Comparison of ENCODE assay signal across 1 cellular context in genomic region chr1:154860154-154860870, GRCh38.
TF ChIP-seq lines count a peak whose summit lies in the region.

No MANE protein-coding gene starts in this region.

TF ChIP-seq in GM12878, 131 proteins besides CTCF, POLR2A, EP300 and RAD21 (continued from another document):
- TF ChIP-seq ZBTB4 (CRISPR knock-in tag; IDR thresholded peaks at IDR 0.05) (no peak), ELK1 (IDR thresholded peaks at IDR 0.05; ENCODE audit: low read depth, low read length) (peak; percentile 60)
TF ChIP-seq in GM12878: peak in this region for 53.
